ENCODE assay signal across 1 cellular context in the genomic region with DNA sequence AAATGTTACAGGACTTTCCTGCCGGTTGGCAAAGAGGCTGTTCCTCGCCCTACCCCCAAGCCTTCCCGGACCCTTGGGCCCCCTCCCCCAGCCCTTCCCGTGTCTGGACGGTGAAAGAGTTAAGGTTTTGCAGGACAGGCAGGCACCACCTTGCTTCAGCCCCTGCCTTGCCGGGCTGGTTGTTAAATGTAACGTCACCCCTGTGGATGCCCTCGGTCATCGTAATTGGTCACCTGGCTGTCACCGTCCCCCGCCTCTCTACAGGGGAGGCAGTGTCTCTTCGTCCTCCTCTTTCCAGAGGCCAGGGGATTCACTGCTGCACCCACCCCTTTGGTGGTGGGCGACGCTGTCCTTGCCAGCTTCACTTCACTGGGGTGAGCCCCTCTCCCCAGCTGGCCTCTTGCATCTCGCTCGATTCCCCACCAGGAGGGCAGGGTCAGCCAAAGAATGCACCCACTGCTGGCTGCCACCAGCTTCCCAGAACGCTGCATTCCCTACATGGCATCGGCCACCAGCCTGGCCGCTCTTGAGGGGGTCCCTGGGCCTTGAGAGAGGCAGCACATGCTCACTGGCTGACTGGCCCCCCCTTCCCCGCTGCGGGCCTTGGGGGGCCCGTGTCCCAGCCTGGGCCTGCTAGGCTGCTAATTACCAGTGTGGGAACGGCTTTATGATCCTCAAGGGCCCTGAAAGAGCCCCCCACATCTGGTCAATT.
TF ChIP-seq lines count a peak whose summit lies in the region.

No MANE protein-coding gene starts in this region.

TF ChIP-seq in H1, 55 proteins besides CTCF, POLR2A, EP300 and RAD21:
- TF ChIP-seq, protein P1, sequence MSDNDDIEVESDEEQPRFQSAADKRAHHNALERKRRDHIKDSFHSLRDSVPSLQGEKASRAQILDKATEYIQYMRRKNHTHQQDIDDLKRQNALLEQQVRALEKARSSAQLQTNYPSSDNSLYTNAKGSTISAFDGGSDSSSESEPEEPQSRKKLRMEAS (IDR thresholded peaks at IDR 0.05): 0 out of 2 replicates have a peak, but pooled peaks have one; percentile 7
- TF ChIP-seq TEAD4 (IDR thresholded peaks at IDR 0.05; ENCODE audit: low read depth, low read length): peak; percentile 20; the same call in 1 of the 2 replicates
- no peak for TF ChIP-seq SP2 (IDR thresholded peaks at IDR 0.05; ENCODE audit: low read length)
